8 cellular contexts compared by ENCODE assay signal in the genomic region with DNA sequence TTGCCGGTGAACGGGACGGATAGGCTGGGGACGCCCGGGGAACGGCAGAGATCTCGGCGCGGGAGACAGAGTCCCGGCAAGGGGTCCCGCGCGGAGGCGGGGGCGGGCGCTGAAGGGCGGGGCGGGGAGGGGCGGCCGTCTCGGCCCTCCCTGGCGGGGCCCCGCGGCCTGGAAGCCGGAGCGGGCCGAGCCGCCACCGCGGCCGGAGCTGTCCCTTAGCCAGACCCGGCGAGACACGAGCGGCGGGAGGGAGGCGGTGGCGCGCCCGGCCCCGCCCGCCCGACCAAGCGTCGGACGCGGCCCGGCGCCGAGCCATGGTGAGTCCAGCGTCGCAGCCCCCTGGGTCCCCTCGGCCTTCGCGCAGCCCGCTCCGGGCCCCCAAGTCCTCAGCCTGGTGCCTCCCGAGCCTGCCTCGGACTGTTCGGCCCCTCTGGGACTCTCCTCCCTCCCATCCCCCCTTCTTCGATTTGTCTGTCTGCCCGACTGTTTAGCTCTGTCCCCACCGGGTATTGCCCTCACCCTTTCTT. TPM values are rescaled to one million over a fixed set of nuclear protein-coding genes. Genes with fewer than 3 reads are reported as not detected.
DNase-seq lines count a peak whose midpoint lies in the region; ATAC-seq and TF ChIP-seq lines count a peak whose summit lies in the region.

Gene ARHGEF40, plus strand, starts transcription at position 222 of the 527 bp plus-strand sequence. Its CDS starts 93 bp downstream, at position 315.

- peaks cover 18% of the 10 kb centered on the region for H3K27me3 Mint-ChIP-seq in activated B cell treated with CpG ODN at 0.5 μM for 24 hours

- POLR2A ChIA-PET in activated B cell treated with CpG ODN at 0.5 μM for 24 hours (lab: Charles Lee): interaction anchor here (1.0 to 2.6 kb wide), 4 partner anchors 17 to 55 kb away, joined by 5 to 21 read pairs (median 6); no protein-coding TSS in a partner anchor

- H3K9me3 Mint-ChIP-seq in activated B cell treated with CpG ODN at 0.5 μM for 24 hours: no peaks in the 10 kb centered on the region

- peak within 1 kb of the TSS; percentile 83 for H3K4me3 Mint-ChIP-seq in activated B cell treated with CpG ODN at 0.5 μM for 24 hours

- DNase-seq in D341Med (ENCODE audit: low spot score): peak; percentile 65
- peak; percentile 43 for DNase-seq in activated B cell treated with CpG ODN at 0.5 μM for 24 hours
- peak; percentile 41 to 58 for DNase-seq in fibroblast of lung (ENCODE audit: low read depth in 2 of 2)
- DNase-seq in upper lobe of right lung: peak; percentile 85
- DNase-seq in KBM-7: no peak

- H3K4me1 ChIP-seq in HUES64 (ENCODE audit: insufficient read depth, low read length): peaks cover 14% of the 10 kb centered on the region
- H3K4me1 ChIP-seq in fibroblast of lung (ENCODE audit: control insufficient read depth, extremely low read depth, insufficient read depth, low read length): peaks cover 11% of the 10 kb centered on the region
- H3K4me1 ChIP-seq in mucosa of rectum (ENCODE audit: control insufficient read depth in 2 of 2, insufficient read depth in 2 of 2, low read length in 2 of 2): peaks cover 33% of the 10 kb centered on the region in 2 donors
- H3K4me1 ChIP-seq in upper lobe of right lung: peaks cover 26% of the 10 kb centered on the region

- intact Hi-C loops in activated B cell treated with CpG ODN at 0.5 μM for 24 hours (cut with micrococcal nuclease): loop anchor here (2.0 to 10.0 kb wide), 2 partner anchors 45 to 435 kb away; partner anchors contain the start of gene NDRG2
- intact Hi-C loops in upper lobe of right lung (cut with DNase I): no loop called here

- H3K27me3 ChIP-seq in HUES64 (ENCODE audit: insufficient read depth, low read length): peaks cover 17% of the 10 kb centered on the region
- no peaks in the 10 kb centered on the region for H3K27me3 ChIP-seq in fibroblast of lung (ENCODE audit: control insufficient read depth, insufficient read depth, low read length)
- no peaks in the 10 kb centered on the region for H3K27me3 ChIP-seq in mucosa of rectum (ENCODE audit: control insufficient read depth in 2 of 2, insufficient read depth in 2 of 2, low read length in 2 of 2)
- H3K27me3 ChIP-seq in upper lobe of right lung: no peaks in the 10 kb centered on the region

- H3K4me1 Mint-ChIP-seq in activated B cell treated with CpG ODN at 0.5 μM for 24 hours: peaks cover 42% of the 10 kb centered on the region

- in situ Hi-C loops in KBM-7 (cut with MboI; ENCODE audit: low pct_unique_long_range_greater_than_20kb, low sequenced_read_pairs): no loop called here

- no peaks in the 10 kb centered on the region for H4K20me1 ChIP-seq in fibroblast of lung (ENCODE audit: control insufficient read depth, extremely low read depth, insufficient read depth, low read length)

- H2AFZ ChIP-seq in fibroblast of lung (ENCODE audit: low read length): peak within 1 kb of the TSS; percentile 17

- H3K36me3 ChIP-seq in HUES64 (ENCODE audit: insufficient read depth, low read length) (peaks cover 28% of the 10 kb centered on the region), fibroblast of lung (ENCODE audit: control insufficient read depth, insufficient read depth, low read length) (peaks cover 10% of the 10 kb centered on the region), mucosa of rectum (ENCODE audit: control insufficient read depth in 2 of 2, insufficient read depth in 2 of 2, low read length in 2 of 2) (peaks cover 8 to 16% of the 10 kb centered on the region in 2 donors), upper lobe of right lung (no peaks in the 10 kb centered on the region)

- under 1% methylated on average over 63 of the region's 63 CpGs for WGBS in HUES64

- H3K4me3 ChIP-seq in HUES64 (ENCODE audit: low read length): peak within 1 kb of the TSS; percentile 80
- H3K4me3 ChIP-seq in fibroblast of lung (replicated peaks in 1 of 4; ENCODE audit: control extremely low read depth in 1 of 4, insufficient read depth in 1 of 4, low read depth in 3 of 4, low read length in 4 of 4): peak within 1 kb of the TSS; percentile 64 to 74 (median 66)
- H3K4me3 ChIP-seq in mucosa of rectum (ENCODE audit: low read length in 2 of 2): peak within 1 kb of the TSS; percentile 86 to 87
- peak within 1 kb of the TSS; percentile 70 for H3K4me3 ChIP-seq in upper lobe of right lung

- peak within 1 kb of the TSS; percentile 56 for H3K27ac Mint-ChIP-seq in activated B cell treated with CpG ODN at 0.5 μM for 24 hours

- H3K4me2 ChIP-seq in fibroblast of lung (ENCODE audit: extremely low read depth, insufficient read depth, low read length): peak within 1 kb of the TSS; percentile 96

- peak within 1 kb of the TSS; percentile 90 for H3K27ac ChIP-seq in HUES64 (ENCODE audit: low read depth, low read length)
- H3K27ac ChIP-seq in fibroblast of lung (ENCODE audit: insufficient read depth, low read length): peak within 1 kb of the TSS; percentile 96
- H3K27ac ChIP-seq in mucosa of rectum (ENCODE audit: low read depth in 2 of 2, low read length in 2 of 2): peak within 1 kb of the TSS; percentile 83 to 93
- peak within 1 kb of the TSS; percentile 65 for H3K27ac ChIP-seq in upper lobe of right lung

- H3K79me2 ChIP-seq in fibroblast of lung (ENCODE audit: control insufficient read depth, insufficient read depth, low read length): peaks cover 2% of the 10 kb centered on the region

- H3K9me3 ChIP-seq in HUES64 (ENCODE audit: insufficient read depth, low read depth, low read length) (no peaks in the 10 kb centered on the region), fibroblast of lung (ENCODE audit: control insufficient read depth, insufficient read depth, low read depth, low read length) (no peaks in the 10 kb centered on the region), mucosa of rectum (ENCODE audit: control insufficient read depth in 2 of 2, low read length in 2 of 2) (no peaks in the 10 kb centered on the region), upper lobe of right lung (no peaks in the 10 kb centered on the region)

- H3K9ac ChIP-seq in HUES64 (ENCODE audit: low read depth, low read length) (peak within 1 kb of the TSS; percentile 76), fibroblast of lung (ENCODE audit: insufficient read depth, low read length) (peak within 1 kb of the TSS; percentile 81), mucosa of rectum (ENCODE audit: low read depth in 1 of 2, low read length in 2 of 2) (peak within 1 kb of the TSS; percentile 83 to 89)

- no peak for TF ChIP-seq CTCF in activated B cell treated with CpG ODN at 0.5 μM for 24 hours (IDR thresholded peaks at IDR 0.05)
- TF ChIP-seq CTCF in fibroblast of lung (conservative IDR thresholded peaks at IDR 0.05 in 1 of 2, IDR thresholded peaks at IDR 0.05 in 1 of 2; ENCODE audit: low read depth in 1 of 2, low read length in 2 of 2): no peak
- TF ChIP-seq CTCF in upper lobe of right lung (IDR thresholded peaks at IDR 0.05): no peak

- CTCF ChIA-PET in activated B cell treated with CpG ODN at 0.5 μM for 24 hours (lab: Charles Lee): interaction anchor here (0.6 to 3.3 kb wide), 7 partner anchors 20 to 58 kb away, joined by 3 to 62 read pairs (median 13); partner anchors contain the start of gene TMEM253

- ATAC-seq in activated B cell treated with CpG ODN at 0.5 μM for 24 hours (ENCODE audit: low read depth): peak; percentile 2
- peak; percentile 80 for ATAC-seq in upper lobe of right lung
- ATAC-seq in GM19395 (IDR thresholded peaks at IDR 0.05; ENCODE audit: unreplicated experiment): no peak

- no peaks in the 10 kb centered on the region for H3K36me3 Mint-ChIP-seq in activated B cell treated with CpG ODN at 0.5 μM for 24 hours (ENCODE audit: low read depth)

RNA-seq across cellular contexts. Expression of gene ARHGEF40, which starts in this region (rescaled TPM):
- polyA plus RNA-seq in HUES64 (2013, experiment 1 of 2): 43.1 TPM
- polyA plus RNA-seq in HUES64 (2013, experiment 2 of 2): 44.1 TPM
- total RNA-seq in activated B cell treated with CpG ODN at 0.5 μM for 24 hours (1.0 and 1.4 TPM in 2 replicates), fibroblast of lung (23.6 and 24.7 TPM in 2 replicates), upper lobe of right lung (39.2 TPM)
- 18.2 and 34.6 TPM in 2 replicates for polyA plus RNA-seq in fibroblast of lung
- 16.0 and 24.4 TPM in 2 replicates for polyA plus RNA-seq in fibroblast of lung (2012)
- 93.2 and 115 TPM in 2 replicates for polyA minus RNA-seq in fibroblast of lung (ENCODE audit: low replicate concordance)

Comparison
In these comparisons a context has a peak if more than half of its experiments do, and no peak if none do; other contexts are left out.
1. RNA of gene ARHGEF40 (total RNA-seq): 39.2 TPM in upper lobe of right lung (single experiment) and 23.6 to 24.7 TPM in fibroblast of lung; 1.0 to 1.4 TPM in activated B cell treated with CpG ODN at 0.5 μM for 24 hours; every median in the first group is over 10 times any median in the second.
2. Peak in every context shown above with its lines, with median percentiles within 50 percentile points of each other: H3K27ac ChIP-seq, H3K4me3 ChIP-seq and H3K9ac ChIP-seq.